23 cellular contexts compared by ENCODE assay signal in the genomic region with DNA sequence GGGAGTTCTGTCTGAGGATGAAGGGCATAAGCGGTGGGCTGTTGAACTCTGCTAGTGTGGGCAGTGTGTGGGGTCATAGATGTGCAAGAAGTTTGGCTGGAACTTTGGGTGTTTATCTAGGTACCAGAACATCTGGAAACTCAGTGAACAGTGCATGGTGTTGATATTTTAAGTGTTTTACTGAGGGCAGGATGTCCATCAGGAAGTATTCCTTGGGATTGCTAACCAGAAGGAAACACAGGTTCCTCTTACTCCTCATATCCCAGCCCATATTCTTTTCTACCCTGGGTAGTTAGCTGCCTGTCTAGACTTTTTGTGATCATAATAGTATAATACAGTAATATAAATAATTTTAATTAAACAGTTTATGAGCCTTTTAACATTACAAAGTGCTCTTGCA.
"Had no signal": no experiment of that assay in that cellular context is flagged by ENCODE, and none has a peak within 500 bp of the region (broad histone marks: within the 10 kb centered on the region; RNA-seq: fewer than 3 reads in every experiment).

No MANE protein-coding gene starts in this region.

- H3K27ac ChIP-seq: colonic mucosa, esophagus squamous epithelium, neural progenitor cell, parathyroid adenoma, sigmoid colon, thoracic aorta, tibial nerve, upper lobe of left lung had no signal

- H3K4me3 Mint-ChIP-seq: central memory CD8-positive, alpha-beta T cell; memory B cell; mesothelial cell of epicardium; naive B cell; natural killer cell treated with Interleukin-12 subunit alpha and Interleukin-12 subunit beta and Interleukin-15 and Interleukin-18, amount 100 ng/mL, for 72 hours; neural progenitor cell; stimulated activated naive B cell treated with anti-CD40 and anti-IgM and Interleukin-4, amounts not matched to agents 10 μg/mL and 1 μg/mL and 100 μg/mL, for 72 hours; stimulated activated naive CD8-positive, alpha-beta T cell treated with anti-CD3 and anti-CD28 coated beads, Interleukin-15, Interleukin-2, amounts not matched to agents 100 ng/mL and 50 ng/mL, for 24 hours had no signal

- H3K9me3 ChIP-seq: colonic mucosa, esophagus squamous epithelium, mucosa of descending colon, sigmoid colon, thoracic aorta, tibial nerve, upper lobe of left lung had no signal

- H3K4me1 ChIP-seq: colonic mucosa, neural progenitor cell, parathyroid adenoma had no signal

- H3K4me3 ChIP-seq: colonic mucosa, esophagus squamous epithelium, lung, mucosa of descending colon, neural progenitor cell, sigmoid colon, thoracic aorta, tibial nerve, upper lobe of left lung had no signal

- H3K9me3 Mint-ChIP-seq: central memory CD8-positive, alpha-beta T cell; memory B cell; naive B cell; natural killer cell treated with Interleukin-12 subunit alpha and Interleukin-12 subunit beta and Interleukin-15 and Interleukin-18, amount 100 ng/mL, for 72 hours; neural progenitor cell had no signal

- H3K27me3 Mint-ChIP-seq: central memory CD8-positive, alpha-beta T cell; memory B cell; naive B cell; natural killer cell treated with Interleukin-12 subunit alpha and Interleukin-12 subunit beta and Interleukin-15 and Interleukin-18, amount 100 ng/mL, for 72 hours; progenitor cell of endocrine pancreas; stimulated activated naive B cell treated with anti-CD40 and anti-IgM and Interleukin-4, amounts not matched to agents 10 μg/mL and 1 μg/mL and 100 μg/mL, for 72 hours; stimulated activated naive CD8-positive, alpha-beta T cell treated with anti-CD3 and anti-CD28 coated beads, Interleukin-15, Interleukin-2, amounts not matched to agents 100 ng/mL and 50 ng/mL, for 24 hours had no signal

- H3K27ac Mint-ChIP-seq: memory B cell; mesothelial cell of epicardium; neural progenitor cell; progenitor cell of endocrine pancreas; stimulated activated naive B cell treated with anti-CD40 and anti-IgM and Interleukin-4, amounts not matched to agents 10 μg/mL and 1 μg/mL and 100 μg/mL, for 72 hours; stimulated activated naive CD8-positive, alpha-beta T cell treated with anti-CD3 and anti-CD28 coated beads, Interleukin-15, Interleukin-2, amounts not matched to agents 100 ng/mL and 50 ng/mL, for 24 hours had no signal

- H3K4me1 Mint-ChIP-seq: mesothelial cell of epicardium, neural progenitor cell had no signal

- DNase-seq: colonic mucosa; dermis blood vessel endothelial cell; effector memory CD4-positive, alpha-beta T cell; erythroblast; esophagus squamous epithelium; foreskin melanocyte; kidney; mucosa of descending colon; naive B cell; sigmoid colon; stimulated activated naive B cell treated with anti-CD40 and anti-IgM and Interleukin-4, amounts not matched to agents 10 μg/mL and 1 μg/mL and 100 μg/mL, for 72 hours; upper lobe of left lung had no signal

- H3K36me3 ChIP-seq: colonic mucosa, esophagus squamous epithelium, neural progenitor cell, sigmoid colon, thoracic aorta, tibial nerve, upper lobe of left lung had no signal

- H3K27me3 ChIP-seq: colonic mucosa, esophagus squamous epithelium, neural progenitor cell, sigmoid colon, tibial nerve, upper lobe of left lung had no signal

- ATAC-seq: mucosa of descending colon; natural killer cell treated with Interleukin-12 subunit alpha and Interleukin-12 subunit beta and Interleukin-15 and Interleukin-18, amount 100 ng/mL, for 72 hours; stimulated activated naive B cell treated with anti-CD40 and anti-IgM and Interleukin-4, amounts not matched to agents 10 μg/mL and 1 μg/mL and 100 μg/mL, for 72 hours had no signal
